In the genomic region with DNA sequence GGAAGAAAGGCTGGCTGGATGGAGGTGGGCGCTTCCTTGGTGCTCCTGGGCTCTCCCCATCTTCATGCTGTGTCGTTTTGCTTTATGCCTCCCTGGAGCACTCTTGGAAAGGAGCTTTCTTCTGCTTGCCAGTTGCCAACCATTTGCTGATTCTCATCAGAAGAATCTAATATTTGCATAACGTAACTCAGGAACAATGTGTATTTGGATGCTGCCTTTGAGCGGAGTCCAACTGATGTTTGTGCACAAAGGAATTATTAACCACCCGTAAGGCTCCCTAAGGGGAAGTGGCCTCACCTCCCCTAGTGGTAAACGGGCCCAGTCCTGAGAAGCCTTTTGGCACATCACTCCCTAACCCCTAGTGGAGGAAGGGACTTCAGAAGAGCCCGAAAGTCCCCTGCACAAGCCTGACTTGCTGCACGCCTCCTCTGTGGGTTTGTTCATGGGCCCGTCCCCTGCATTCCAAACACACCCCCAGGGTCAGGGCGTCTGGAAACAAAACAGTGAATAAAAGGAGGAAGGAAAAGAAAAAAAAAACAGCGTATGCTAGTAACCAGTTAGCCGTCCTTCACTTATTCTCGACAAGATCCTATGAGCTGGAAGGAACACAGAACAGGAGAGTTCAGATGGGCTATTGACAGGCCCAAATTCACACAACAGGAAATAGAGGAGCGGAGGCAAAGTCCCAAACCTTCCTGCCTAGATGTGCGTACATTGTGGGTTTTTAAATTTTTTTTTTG, we compare ENCODE assay signal across 11 cellular contexts.
DNase-seq lines count a peak whose midpoint lies in the region; ATAC-seq and TF ChIP-seq lines count a peak whose summit lies in the region.
"Had no signal": no experiment of that assay in that cellular context is flagged by ENCODE, and none has a peak within 500 bp of the region (broad histone marks: within the 10 kb centered on the region; RNA-seq: fewer than 3 reads in every experiment).

No MANE protein-coding gene starts in this region.

- peak; percentile 21 for TF ChIP-seq CTCF in astrocyte of the spinal cord (IDR thresholded peaks at IDR 0.05; ENCODE audit: low read depth, low read length)

- intact Hi-C loops in right cardiac atrium (cut with DNase I) (loop anchor here in 1 of 4 donors (10.0 kb wide), 1 partner anchor 639 kb away; no protein-coding TSS in a partner anchor), Right ventricle myocardium inferior (cut with DNase I) (loop anchor here (10.0 kb wide), 1 partner anchor 119 kb away; no protein-coding TSS in a partner anchor)

- H3K4me3 ChIP-seq in right cardiac atrium (ENCODE audit: low read length), result no peak overlapping the region
- no peak overlapping the region for H3K4me3 ChIP-seq in astrocyte of the spinal cord (ENCODE audit: low read depth, low read length)
- H3K4me3 ChIP-seq: skin epidermis had no signal

- H3K9me3 Mint-ChIP-seq in T-helper 2 cell treated with Interferon-gamma antibody and Interleukin-4, amounts not matched to agents 5 μg/mL and 100 μg/mL, for 36 hours, result no peaks in the 10 kb centered on the region
- H3K9me3 Mint-ChIP-seq: activated naive CD8-positive, alpha-beta T cell treated with anti-CD3 and anti-CD28 coated beads, Interleukin-2, amount 10 ng/mL, durations not matched to agents 7 days and 5 days had no signal

- no peaks in the 10 kb centered on the region for H3K4me1 ChIP-seq in right cardiac atrium (ENCODE audit: control insufficient read depth, insufficient read depth, low read length)

- peak in 1 of 3 donors; percentile 36 for DNase-seq in right cardiac atrium
- DNase-seq in Right ventricle myocardium inferior (ENCODE audit: missing footprints), result no peak
- peak; percentile 67 for DNase-seq in astrocyte of the spinal cord (ENCODE audit: low read depth, low spot score)
- peak; percentile 87 for DNase-seq in left lobe of liver (ENCODE audit: low spot score)
- DNase-seq in germinal center (ENCODE audit: low spot score), result no peak
- DNase-seq in NCI-H2107 (lab: John Stamatoyannopoulos, UW), result no peak
- no peak for DNase-seq in T-helper 2 cell treated with Interferon-gamma antibody and Interleukin-4, amounts not matched to agents 5 μg/mL and 100 μg/mL, for 36 hours (ENCODE audit: low spot score)
- DNase-seq: activated naive CD8-positive, alpha-beta T cell treated with anti-CD3 and anti-CD28 coated beads, Interleukin-2, amount 10 ng/mL, durations not matched to agents 7 days and 5 days; CD4-positive, CD25-positive, alpha-beta regulatory T cell had no signal

- no peak overlapping the region for H3K4me3 Mint-ChIP-seq in T-helper 2 cell treated with Interferon-gamma antibody and Interleukin-4, amounts not matched to agents 5 μg/mL and 100 μg/mL, for 36 hours
- H3K4me3 Mint-ChIP-seq: activated naive CD8-positive, alpha-beta T cell treated with anti-CD3 and anti-CD28 coated beads, Interleukin-2, amount 10 ng/mL, durations not matched to agents 7 days and 5 days; CD4-positive, CD25-positive, alpha-beta regulatory T cell had no signal

- in situ Hi-C loops in astrocyte of the spinal cord (cut with HindIII; ENCODE audit: low sequenced_read_pairs), result no loop called here

- WGBS in right cardiac atrium, result 48% methylated on average over 15 of the region's 15 CpGs

- no peaks in the 10 kb centered on the region for H3K36me3 Mint-ChIP-seq in T-helper 2 cell treated with Interferon-gamma antibody and Interleukin-4, amounts not matched to agents 5 μg/mL and 100 μg/mL, for 36 hours (ENCODE audit: low read depth)
- H3K36me3 Mint-ChIP-seq: activated naive CD8-positive, alpha-beta T cell treated with anti-CD3 and anti-CD28 coated beads, Interleukin-2, amount 10 ng/mL, durations not matched to agents 7 days and 5 days; CD4-positive, CD25-positive, alpha-beta regulatory T cell had no signal

- no peak overlapping the region for H3K27ac ChIP-seq in right cardiac atrium (ENCODE audit: low read length)

- no peaks in the 10 kb centered on the region for H3K27me3 ChIP-seq in right cardiac atrium (ENCODE audit: control insufficient read depth, insufficient read depth)

- ATAC-seq in right cardiac atrium (peak; percentile 24 to 41), Right ventricle myocardium inferior (no peak), left lobe of liver (peak; percentile 79), GM18858 (IDR thresholded peaks at IDR 0.05; ENCODE audit: unreplicated experiment) (no peak)

- H3K4me1 Mint-ChIP-seq in T-helper 2 cell treated with Interferon-gamma antibody and Interleukin-4, amounts not matched to agents 5 μg/mL and 100 μg/mL, for 36 hours (ENCODE audit: low read depth), result no peaks in the 10 kb centered on the region
- H3K4me1 Mint-ChIP-seq: activated naive CD8-positive, alpha-beta T cell treated with anti-CD3 and anti-CD28 coated beads, Interleukin-2, amount 10 ng/mL, durations not matched to agents 7 days and 5 days had no signal

- no peaks in the 10 kb centered on the region for H3K27me3 Mint-ChIP-seq in T-helper 2 cell treated with Interferon-gamma antibody and Interleukin-4, amounts not matched to agents 5 μg/mL and 100 μg/mL, for 36 hours (ENCODE audit: low read depth)
- H3K27me3 Mint-ChIP-seq: CD4-positive, CD25-positive, alpha-beta regulatory T cell had no signal

- H3K27ac Mint-ChIP-seq in T-helper 2 cell treated with Interferon-gamma antibody and Interleukin-4, amounts not matched to agents 5 μg/mL and 100 μg/mL, for 36 hours, result no peak overlapping the region
- H3K27ac Mint-ChIP-seq: activated naive CD8-positive, alpha-beta T cell treated with anti-CD3 and anti-CD28 coated beads, Interleukin-2, amount 10 ng/mL, durations not matched to agents 7 days and 5 days had no signal

- no peaks in the 10 kb centered on the region for H3K9me3 ChIP-seq in right cardiac atrium (ENCODE audit: control insufficient read depth, low read length)

Comparison
In these comparisons a context has a peak if more than half of its experiments do, and no peak if none do; other contexts are left out.
1. ATAC-seq: peak in right cardiac atrium (2 of 2) and left lobe of liver (single experiment); none in Right ventricle myocardium inferior (single experiment) and GM18858 (single experiment).
2. DNase-seq: peak in astrocyte of the spinal cord (single experiment) and left lobe of liver (single experiment); none in Right ventricle myocardium inferior (single experiment), germinal center (single experiment), NCI-H2107 (single experiment) and T-helper 2 cell treated with Interferon-gamma antibody and Interleukin-4, amounts not matched to agents 5 μg/mL and 100 μg/mL, for 36 hours (single experiment).